Comparison of ENCODE assay signal across 31 cellular contexts in genomic region chr3:72398781-72399180, GRCh38.
"Had no signal": no experiment of that assay in that cellular context is flagged by ENCODE, and none has a peak within 500 bp of the region (broad histone marks: within the 10 kb centered on the region; RNA-seq: fewer than 3 reads in every experiment).

No MANE protein-coding gene starts in this region.

- H3K9me3 Mint-ChIP-seq: activated B cell treated with CpG ODN at 0.5 μM for 24 hours; activated CD4-positive, alpha-beta memory T cell treated with anti-CD3 and anti-CD28 coated beads, Interleukin-2, amount 10 ng/mL, durations not matched to agents 7 days and 5 days; activated naive CD4-positive, alpha-beta T cell treated with anti-CD3 and anti-CD28 coated beads, Interleukin-2, amount 10 ng/mL, durations not matched to agents 7 days and 5 days; activated naive CD4-positive, alpha-beta T cell treated with anti-CD3 and anti-CD28 coated beads, Interleukin-2, amount 50 U/mL, for 72 hours; activated T-cell treated with anti-CD3 and anti-CD28 coated beads, Interleukin-2, amount 50 U/mL, for 24 hours; activated T-cell treated with anti-CD3 and anti-CD28 coated beads, Interleukin-2, amount 50 U/mL, for 72 hours; T-helper 2 cell treated with Interferon-gamma antibody and Interleukin-4, amounts not matched to agents 5 μg/mL and 100 μg/mL, for 36 hours had no signal

- H3K27ac Mint-ChIP-seq: activated B cell treated with CpG ODN at 0.5 μM for 24 hours; activated CD4-positive, alpha-beta memory T cell treated with anti-CD3 and anti-CD28 coated beads, Interleukin-2, amount 10 ng/mL, durations not matched to agents 7 days and 5 days; activated naive CD4-positive, alpha-beta T cell treated with anti-CD3 and anti-CD28 coated beads, Interleukin-2, amount 10 ng/mL, durations not matched to agents 7 days and 5 days; activated naive CD4-positive, alpha-beta T cell treated with anti-CD3 and anti-CD28 coated beads, Interleukin-2, amount 50 U/mL, for 72 hours; activated naive CD8-positive, alpha-beta T cell treated with anti-CD3 and anti-CD28 coated beads, Interleukin-2, amount 10 ng/mL, durations not matched to agents 7 days and 5 days; activated T-cell treated with anti-CD3 and anti-CD28 coated beads, Interleukin-2, amount 50 U/mL, for 24 hours; activated T-cell treated with anti-CD3 and anti-CD28 coated beads, Interleukin-2, amount 50 U/mL, for 72 hours; brain; T-helper 17 cell; T-helper 2 cell treated with Interferon-gamma antibody and Interleukin-4, amounts not matched to agents 5 μg/mL and 100 μg/mL, for 36 hours had no signal

- H3K4me3 ChIP-seq: ascending aorta, breast epithelium, cardiac muscle cell, colonic mucosa, esophagus squamous epithelium, gastroesophageal sphincter had no signal

- H3K4me1 ChIP-seq: colonic mucosa had no signal

- H3K36me3 ChIP-seq: ascending aorta, breast epithelium, cardiac muscle cell, colonic mucosa, esophagus squamous epithelium, gastroesophageal sphincter, WERI-Rb-1 had no signal

- DNase-seq: activated B cell treated with CpG ODN at 0.5 μM for 24 hours; activated CD4-positive, alpha-beta memory T cell treated with anti-CD3 and anti-CD28 coated beads, Interleukin-2, amount 10 ng/mL, durations not matched to agents 7 days and 5 days; activated CD4-positive, alpha-beta T cell treated with anti-CD3 and anti-CD28 coated beads for 48 hours; activated CD4-positive, alpha-beta T cell treated with anti-CD3 and anti-CD28 coated beads, Interleukin-2, amount 50 U/mL, for 4 hours; activated CD8-positive, alpha-beta memory T cell treated with anti-CD3 and anti-CD28 coated beads, Interleukin-2, amount 50 U/mL, for 48 hours; activated gamma-delta T cell; activated naive CD4-positive, alpha-beta T cell; activated naive CD4-positive, alpha-beta T cell treated with anti-CD3 and anti-CD28 coated beads, Interleukin-2, amount 10 ng/mL, durations not matched to agents 7 days and 5 days; activated naive CD8-positive, alpha-beta T cell treated with anti-CD3 and anti-CD28 coated beads, Interleukin-2, amount 10 ng/mL, durations not matched to agents 7 days and 5 days; activated T-cell treated with anti-CD3 and anti-CD28 coated beads for 4 hours; activated T-cell treated with anti-CD3 and anti-CD28 coated beads, Interleukin-2, amount 50 U/mL, for 24 hours; activated T-cell treated with anti-CD3 and anti-CD28 coated beads, Interleukin-2, amount 50 U/mL, for 72 hours; central memory CD4-positive, alpha-beta T cell; cerebellar nuclear complex; colonic mucosa; effector CD8-positive, alpha-beta T cell; esophagus squamous epithelium; foreskin melanocyte; T-helper 1 cell; T-helper 17 cell; T1000; WERI-Rb-1 had no signal

- H3K27ac ChIP-seq: ascending aorta, breast epithelium, cardiac muscle cell, colonic mucosa, epithelial cell of prostate, esophagus squamous epithelium, gastroesophageal sphincter, WERI-Rb-1 had no signal

- H3K9me3 ChIP-seq: ascending aorta, breast epithelium, colonic mucosa, esophagus squamous epithelium, gastroesophageal sphincter had no signal

- H3K4me3 Mint-ChIP-seq: activated B cell treated with CpG ODN at 0.5 μM for 24 hours; activated CD4-positive, alpha-beta memory T cell treated with anti-CD3 and anti-CD28 coated beads, Interleukin-2, amount 10 ng/mL, durations not matched to agents 7 days and 5 days; activated naive CD4-positive, alpha-beta T cell treated with anti-CD3 and anti-CD28 coated beads, Interleukin-2, amount 10 ng/mL, durations not matched to agents 7 days and 5 days; activated naive CD8-positive, alpha-beta T cell treated with anti-CD3 and anti-CD28 coated beads, Interleukin-2, amount 10 ng/mL, durations not matched to agents 7 days and 5 days; activated T-cell treated with anti-CD3 and anti-CD28 coated beads, Interleukin-2, amount 50 U/mL, for 24 hours; activated T-cell treated with anti-CD3 and anti-CD28 coated beads, Interleukin-2, amount 50 U/mL, for 72 hours; brain; T-helper 17 cell; T-helper 2 cell treated with Interferon-gamma antibody and Interleukin-4, amounts not matched to agents 5 μg/mL and 100 μg/mL, for 36 hours had no signal

- H3K27me3 Mint-ChIP-seq: activated B cell treated with CpG ODN at 0.5 μM for 24 hours; activated CD4-positive, alpha-beta memory T cell treated with anti-CD3 and anti-CD28 coated beads, Interleukin-2, amount 10 ng/mL, durations not matched to agents 7 days and 5 days; activated naive CD4-positive, alpha-beta T cell treated with anti-CD3 and anti-CD28 coated beads, Interleukin-2, amount 10 ng/mL, durations not matched to agents 7 days and 5 days; activated naive CD8-positive, alpha-beta T cell treated with anti-CD3 and anti-CD28 coated beads, Interleukin-2, amount 10 ng/mL, durations not matched to agents 7 days and 5 days; activated T-cell treated with anti-CD3 and anti-CD28 coated beads, Interleukin-2, amount 50 U/mL, for 24 hours; brain; T-helper 17 cell had no signal

- H3K36me3 Mint-ChIP-seq: activated naive CD4-positive, alpha-beta T cell treated with anti-CD3 and anti-CD28 coated beads, Interleukin-2, amount 50 U/mL, for 72 hours had no signal

- H3K27me3 ChIP-seq: ascending aorta, breast epithelium, cardiac muscle cell, colonic mucosa, esophagus squamous epithelium, gastroesophageal sphincter had no signal

- ATAC-seq: activated CD4-positive, CD25-positive, alpha-beta regulatory T cell treated with anti-CD3 and anti-CD28 coated beads, Interleukin-2, amount 50 U/mL, for 24 hours; activated naive CD4-positive, alpha-beta T cell treated with anti-CD3 and anti-CD28 coated beads, Interleukin-2, amount 50 U/mL, for 72 hours; activated T-cell treated with anti-CD3 and anti-CD28 coated beads, Interleukin-2, amount 50 U/mL, for 72 hours; gastroesophageal sphincter; T-helper 17 cell had no signal
